In genomic region chr19:10503002-10503789, GRCh38 we compare ENCODE assay signal across 8 cellular contexts. TPM values are rescaled to one million over a fixed set of nuclear protein-coding genes. Genes with fewer than 3 reads are reported as not detected.
DNase-seq lines count a peak whose midpoint lies in the region; ATAC-seq and TF ChIP-seq lines count a peak whose summit lies in the region.

Gene KEAP1, minus strand, starts transcription at chr19:10503356. Its CDS starts 3,323 bp downstream, at chr19:10500033.

- no peaks in the 10 kb centered on the region for H3K9me2 ChIP-seq in MM.1S (replicated peaks; ENCODE audit: insufficient read depth, low read length)

- peak within 1 kb of the TSS; percentile 95 for H3K4me3 ChIP-seq in MM.1S (ENCODE audit: low read length)
- H3K4me3 ChIP-seq in muscle layer of duodenum (ENCODE audit: low read depth in 1 of 2, low read length in 2 of 2) = peak within 1 kb of the TSS; percentile 77 to 88
- H3K4me3 ChIP-seq in thyroid gland (replicated peaks in 1 of 3) = peak within 1 kb of the TSS; percentile 87 to 95 (median 92)

- WGBS in thyroid gland, 2 donors = 8 to 12% methylated on average over 26 to 39 of the region's 73 CpGs

- CTCF ChIA-PET in activated CD4-positive, alpha-beta T cell treated with anti-CD3 and anti-CD28 coated beads, Interleukin-2, amount 10 ng/mL, durations not matched to agents 7 days and 5 days (lab: Charles Lee) = interaction anchor here (0.6 to 0.9 kb wide), 3 partner anchors 66 to 230 kb away, joined by 3 to 5 read pairs (median 5); no protein-coding TSS in a partner anchor

- no peak for DNase-seq in Daoy (ENCODE audit: low read depth)
- peak; percentile 52 for DNase-seq in MM.1S
- peak; percentile 43 for DNase-seq in activated CD4-positive, alpha-beta T cell treated with anti-CD3 and anti-CD28 coated beads, Interleukin-2, amount 10 ng/mL, durations not matched to agents 7 days and 5 days
- peak; percentile 38 to 44 for DNase-seq in thyroid gland
- DNase-seq in SIG-M5 (lab: John Stamatoyannopoulos, UW) = no peak

- H3K4me1 Mint-ChIP-seq in activated CD4-positive, alpha-beta T cell treated with anti-CD3 and anti-CD28 coated beads, Interleukin-2, amount 10 ng/mL, durations not matched to agents 7 days and 5 days = peaks cover 47% of the 10 kb centered on the region

- peaks cover 24% of the 10 kb centered on the region for H3F3A ChIP-seq in MM.1S (ENCODE audit: insufficient read depth, low read length)

- TF ChIP-seq CTCF in MM.1S (IDR thresholded peaks at IDR 0.05; ENCODE audit: low read length) (no peak), thyroid gland (IDR thresholded peaks at IDR 0.05) (no peak)

- H3K4me2 ChIP-seq in MM.1S (ENCODE audit: low read depth, low read length) = peak within 1 kb of the TSS; percentile 96

- H3K36me3 Mint-ChIP-seq in activated CD4-positive, alpha-beta T cell treated with anti-CD3 and anti-CD28 coated beads, Interleukin-2, amount 10 ng/mL, durations not matched to agents 7 days and 5 days (ENCODE audit: low read depth) = peaks cover 24% of the 10 kb centered on the region

- peak within 1 kb of the TSS; percentile 99 for H3K9ac ChIP-seq in MM.1S (ENCODE audit: low read length)

- peaks cover 44% of the 10 kb centered on the region for H3K79me2 ChIP-seq in MM.1S (ENCODE audit: low read length)

- peak within 1 kb of the TSS; percentile 51 for H2AFZ ChIP-seq in MM.1S (ENCODE audit: low read length)

- H3K27me3 ChIP-seq in MM.1S (replicated peaks; ENCODE audit: insufficient read depth, low read length) (no peaks in the 10 kb centered on the region), muscle layer of duodenum (ENCODE audit: low read depth, low read length) (no peaks in the 10 kb centered on the region), thyroid gland (no peaks in the 10 kb centered on the region)

- peak; percentile 18 for ATAC-seq in GM21786 (IDR thresholded peaks at IDR 0.05; ENCODE audit: unreplicated experiment)
- no peak for ATAC-seq in esophagus mucosa

- H3K9me3 ChIP-seq in MM.1S (replicated peaks; ENCODE audit: insufficient read depth, low read length) (no peaks in the 10 kb centered on the region), muscle layer of duodenum (ENCODE audit: control insufficient read depth in 1 of 2, low read length in 2 of 2) (no peaks in the 10 kb centered on the region), thyroid gland (no peaks in the 10 kb centered on the region)

- peak within 1 kb of the TSS; percentile 98 for H3K27ac Mint-ChIP-seq in activated CD4-positive, alpha-beta T cell treated with anti-CD3 and anti-CD28 coated beads, Interleukin-2, amount 10 ng/mL, durations not matched to agents 7 days and 5 days

- H3K4me1 ChIP-seq in MM.1S (ENCODE audit: low read length) (peaks cover 19% of the 10 kb centered on the region), muscle layer of duodenum (ENCODE audit: control insufficient read depth in 1 of 2, insufficient read depth in 2 of 2, low read length in 2 of 2) (peaks cover 4 to 24% of the 10 kb centered on the region in 2 donors), thyroid gland (peaks cover 16 to 31% of the 10 kb centered on the region in 2 donors)

- peak within 1 kb of the TSS; percentile 92 for H3K4me3 Mint-ChIP-seq in activated CD4-positive, alpha-beta T cell treated with anti-CD3 and anti-CD28 coated beads, Interleukin-2, amount 10 ng/mL, durations not matched to agents 7 days and 5 days

- H3K27me3 Mint-ChIP-seq in activated CD4-positive, alpha-beta T cell treated with anti-CD3 and anti-CD28 coated beads, Interleukin-2, amount 10 ng/mL, durations not matched to agents 7 days and 5 days = no peaks in the 10 kb centered on the region

- POLR2A ChIA-PET in activated CD4-positive, alpha-beta T cell treated with anti-CD3 and anti-CD28 coated beads, Interleukin-2, amount 10 ng/mL, durations not matched to agents 7 days and 5 days (lab: Charles Lee) = no interaction called here

- H3K9me3 Mint-ChIP-seq in activated CD4-positive, alpha-beta T cell treated with anti-CD3 and anti-CD28 coated beads, Interleukin-2, amount 10 ng/mL, durations not matched to agents 7 days and 5 days = no peaks in the 10 kb centered on the region

- peaks cover 8% of the 10 kb centered on the region; the same call in 1 of the 2 replicates for H3K36me3 ChIP-seq in MM.1S (replicated peaks; ENCODE audit: insufficient read depth, low read length)
- peaks cover 6 to 19% of the 10 kb centered on the region in 2 donors for H3K36me3 ChIP-seq in muscle layer of duodenum (ENCODE audit: control insufficient read depth in 1 of 2, insufficient read depth in 2 of 2, low read length in 2 of 2)
- H3K36me3 ChIP-seq in thyroid gland = peaks cover 8 to 13% of the 10 kb centered on the region in 2 donors

- TF ChIP-seq POLR2A in thyroid gland (IDR thresholded peaks at IDR 0.05) = no peak

- intact Hi-C loops in thyroid gland (cut with DNase I) = loop anchor here (10.0 kb wide), 1 partner anchor 62 kb away; the partner anchor contains the start of genes CDKN2D and KRI1

- no peaks in the 10 kb centered on the region for H4K20me1 ChIP-seq in MM.1S (ENCODE audit: insufficient read depth, low read length)

- H3K27ac ChIP-seq in MM.1S (ENCODE audit: low read length) (peak within 1 kb of the TSS; percentile 79), muscle layer of duodenum (ENCODE audit: low read length) (peak within 1 kb of the TSS; percentile 88), thyroid gland (peak within 1 kb of the TSS; percentile 95 to 99 (median 97))

RNA-seq across cellular contexts. Expression of gene KEAP1, which starts in this region (rescaled TPM):
- total RNA-seq in Daoy (2014; rRNA removed; shearing (Covaris generic)) = 92.3 and 99.8 TPM in 2 replicates
- total RNA-seq in activated CD4-positive, alpha-beta T cell treated with anti-CD3 and anti-CD28 coated beads, Interleukin-2, amount 10 ng/mL, durations not matched to agents 7 days and 5 days = 10 to 100 TPM; 68.3 to 93.8 TPM
- 60.6 TPM for total RNA-seq in esophagus mucosa
- total RNA-seq in thyroid gland = 10 to 100 TPM; 95.4 to 99.9 (median 97.8) TPM

Comparison
In these comparisons a context has a peak if more than half of its experiments do, and no peak if none do; other contexts are left out.
1. DNase-seq: peak in MM.1S (single experiment), activated CD4-positive, alpha-beta T cell treated with anti-CD3 and anti-CD28 coated beads, Interleukin-2, amount 10 ng/mL, durations not matched to agents 7 days and 5 days (single experiment) and thyroid gland (2 of 2); none in Daoy (single experiment) and SIG-M5 (single experiment).
2. Peak in every context shown above with its lines, with median percentiles within 50 percentile points of each other: H3K27ac ChIP-seq and H3K4me3 ChIP-seq.